1 cellular context compared by ENCODE assay signal in the genomic region with DNA sequence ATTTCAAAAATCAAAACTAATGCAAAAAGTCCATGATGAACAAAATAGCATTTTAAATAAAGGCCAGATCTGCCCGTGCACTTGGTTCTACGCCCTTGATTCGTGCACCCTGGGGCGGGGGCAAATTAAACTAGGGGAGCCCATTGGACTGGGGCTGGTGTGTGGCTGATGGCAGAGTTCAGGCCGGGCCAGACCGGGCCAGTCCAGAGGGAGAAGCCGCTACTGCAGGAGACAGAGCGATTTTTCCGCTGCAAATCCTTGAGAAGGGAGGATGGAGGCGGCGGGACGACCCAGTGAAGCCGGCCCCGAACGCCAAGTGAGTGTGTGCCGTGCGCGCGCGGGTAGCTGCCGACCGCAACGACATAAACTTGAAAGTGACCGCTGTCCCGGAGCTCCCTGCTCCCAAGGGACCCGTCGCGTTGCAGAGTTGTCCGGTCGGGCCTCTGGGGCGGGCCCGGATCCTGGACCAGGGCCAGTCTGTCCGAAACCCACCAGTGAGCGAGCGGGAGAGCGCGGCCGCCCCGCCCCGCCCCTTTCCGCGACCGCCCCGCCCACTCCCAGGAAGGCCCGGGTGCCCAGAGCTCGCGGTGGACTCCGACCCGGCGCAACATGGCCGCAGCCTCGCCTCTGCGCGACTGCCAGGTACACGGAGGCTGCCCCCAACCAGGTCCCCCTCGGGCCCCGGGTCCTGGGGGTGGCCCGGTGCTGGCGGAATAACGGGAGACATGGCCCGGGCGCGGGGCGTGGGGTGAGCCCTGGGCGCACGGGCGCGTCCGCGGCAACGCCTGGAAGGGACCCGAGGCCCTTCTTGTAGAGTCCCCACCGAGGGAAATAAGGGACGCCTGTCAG.
TF ChIP-seq lines count a peak whose summit lies in the region.

TSS of gene TTC38 (plus strand) at position 578 of the 849 bp plus-strand sequence. CDS start at position 610, 32 bp downstream.

TF ChIP-seq in HepG2, 621 proteins besides CTCF, POLR2A, EP300 and RAD21 (continued from another document):
- TF ChIP-seq NFE2 (CRISPR knock-in tag; IDR thresholded peaks at IDR 0.05) (no peak), POGZ (CRISPR knock-in tag; IDR thresholded peaks at IDR 0.05) (no peak), MED1 (CRISPR knock-in tag; IDR thresholded peaks at IDR 0.05) (peak; percentile 41), GPN1 (CRISPR knock-in tag; IDR thresholded peaks at IDR 0.05; ENCODE audit: borderline replicate concordance) (no peak), SIX4 (CRISPR knock-in tag; IDR thresholded peaks at IDR 0.05) (no peak), JUNB (CRISPR knock-in tag; IDR thresholded peaks at IDR 0.05; ENCODE audit: borderline replicate concordance) (no peak), THYN1 (CRISPR knock-in tag; IDR thresholded peaks at IDR 0.05; ENCODE audit: borderline replicate concordance, low read depth) (no peak), CENPT (CRISPR knock-in tag; IDR thresholded peaks at IDR 0.05; ENCODE audit: low read depth) (no peak), HDAC1 (CRISPR knock-in tag; IDR thresholded peaks at IDR 0.05) (peak; percentile 76), RAD51 (IDR thresholded peaks at IDR 0.05; ENCODE audit: borderline replicate concordance) (no peak), ISL2 (CRISPR knock-in tag; IDR thresholded peaks at IDR 0.05) (0 out of 2 replicates have a peak, but pooled peaks have one; percentile 49), ZFAT (CRISPR knock-in tag; conservative IDR thresholded peaks at IDR 0.05) (no peak), ZNF510 (CRISPR knock-in tag; IDR thresholded peaks at IDR 0.05; ENCODE audit: low read depth) (no peak), CCAR2 (optimal IDR thresholded peaks at IDR 0.05; ENCODE audit: low read depth, low read length) (no peak), JUN (CRISPR knock-in tag; IDR thresholded peaks at IDR 0.05) (no peak)
- TF ChIP-seq, protein P1, sequence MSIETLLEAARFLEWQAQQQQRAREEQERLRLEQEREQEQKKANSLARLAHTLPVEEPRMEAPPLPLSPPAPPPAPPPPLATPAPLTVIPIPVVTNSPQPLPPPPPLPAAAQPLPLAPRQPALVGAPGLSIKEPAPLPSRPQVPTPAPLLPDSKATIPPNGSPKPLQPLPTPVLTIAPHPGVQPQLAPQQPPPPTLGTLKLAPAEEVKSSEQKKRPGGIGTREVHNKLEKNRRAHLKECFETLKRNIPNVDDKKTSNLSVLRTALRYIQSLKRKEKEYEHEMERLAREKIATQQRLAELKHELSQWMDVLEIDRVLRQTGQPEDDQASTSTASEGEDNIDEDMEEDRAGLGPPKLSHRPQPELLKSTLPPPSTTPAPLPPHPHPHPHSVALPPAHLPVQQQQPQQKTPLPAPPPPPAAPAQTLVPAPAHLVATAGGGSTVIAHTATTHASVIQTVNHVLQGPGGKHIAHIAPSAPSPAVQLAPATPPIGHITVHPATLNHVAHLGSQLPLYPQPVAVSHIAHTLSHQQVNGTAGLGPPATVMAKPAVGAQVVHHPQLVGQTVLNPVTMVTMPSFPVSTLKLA (IDR thresholded peaks at IDR 0.05), result 0 out of 2 replicates have a peak, but pooled peaks have one; percentile 2
- TF ChIP-seq, protein P2, sequence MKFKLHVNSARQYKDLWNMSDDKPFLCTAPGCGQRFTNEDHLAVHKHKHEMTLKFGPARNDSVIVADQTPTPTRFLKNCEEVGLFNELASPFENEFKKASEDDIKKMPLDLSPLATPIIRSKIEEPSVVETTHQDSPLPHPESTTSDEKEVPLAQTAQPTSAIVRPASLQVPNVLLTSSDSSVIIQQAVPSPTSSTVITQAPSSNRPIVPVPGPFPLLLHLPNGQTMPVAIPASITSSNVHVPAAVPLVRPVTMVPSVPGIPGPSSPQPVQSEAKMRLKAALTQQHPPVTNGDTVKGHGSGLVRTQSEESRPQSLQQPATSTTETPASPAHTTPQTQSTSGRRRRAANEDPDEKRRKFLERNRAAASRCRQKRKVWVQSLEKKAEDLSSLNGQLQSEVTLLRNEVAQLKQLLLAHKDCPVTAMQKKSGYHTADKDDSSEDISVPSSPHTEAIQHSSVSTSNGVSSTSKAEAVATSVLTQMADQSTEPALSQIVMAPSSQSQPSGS (CRISPR knock-in tag; IDR thresholded peaks at IDR 0.05), result no peak
